In the genomic region with DNA sequence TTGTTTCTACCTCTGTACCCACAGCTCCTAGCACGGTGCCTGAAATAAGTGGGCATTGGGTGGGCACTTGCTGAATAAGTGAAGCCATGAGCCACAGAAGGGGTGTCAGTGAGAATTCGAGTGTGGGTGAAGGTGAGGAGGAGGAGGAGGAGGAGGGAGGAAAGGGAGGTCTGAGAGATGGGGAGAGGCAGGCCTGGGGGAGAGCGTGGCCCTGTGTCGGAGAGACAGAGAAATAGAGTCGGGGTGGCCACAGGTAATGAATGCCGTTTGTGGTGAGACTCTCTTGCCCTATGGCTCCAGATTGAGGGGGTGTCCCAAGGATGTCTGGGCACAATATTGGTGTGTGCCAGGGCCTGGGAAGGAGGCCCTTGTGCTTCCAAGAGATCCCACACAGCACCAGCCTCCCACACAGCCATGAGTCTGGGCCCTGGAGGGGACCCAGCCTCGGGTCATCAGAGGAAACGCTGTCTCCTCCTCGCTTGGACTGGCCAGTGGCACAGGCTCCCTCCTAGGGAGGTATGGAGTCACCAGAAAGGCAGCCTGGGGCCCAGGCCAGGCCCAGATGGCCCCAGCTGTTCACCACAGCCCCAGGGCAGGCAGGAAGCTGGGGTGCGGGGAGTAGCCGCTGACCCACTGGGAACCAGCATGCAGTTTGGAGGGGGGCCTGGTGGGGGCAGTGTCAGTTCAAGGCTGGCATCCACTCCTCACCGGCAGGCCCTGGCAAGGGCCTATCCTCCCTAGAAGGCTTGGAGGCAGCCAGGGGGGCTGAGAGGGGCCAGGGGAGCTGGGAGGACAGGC, we compare ENCODE assay signal across 8 cellular contexts. TPM values are rescaled to one million over a fixed set of nuclear protein-coding genes. Genes with fewer than 3 reads are reported as not detected.
DNase-seq lines count a peak whose midpoint lies in the region; ATAC-seq and TF ChIP-seq lines count a peak whose summit lies in the region.

No MANE protein-coding gene starts in this region.

- peak; percentile 36 for DNase-seq in GM10266 (ENCODE audit: extremely low spot score)
- no peak for DNase-seq in T-helper 17 cell
- DNase-seq in globus pallidus (ENCODE audit: low spot score) = peak; percentile 9
- DNase-seq in stimulated activated CD8-positive, alpha-beta memory T cell treated with anti-CD3 and anti-CD28 coated beads, Interleukin-4, amount 100 ng/mL, for 24 hours (ENCODE audit: low read depth) = peak; percentile 24
- no peak for DNase-seq in middle frontal gyrus (ENCODE audit: extremely low spot score, low spot score)
- no peak for DNase-seq in DMS114 treated with DMSO at 0.1 percent for 48 hours (lab: John Stamatoyannopoulos, UW; ENCODE audit: unreplicated experiment)

- no peaks in the 10 kb centered on the region for H3K27me3 Mint-ChIP-seq in T-helper 17 cell

- H3K27ac Mint-ChIP-seq in T-helper 17 cell = peak overlapping the region; percentile 95

- peak overlapping the region; percentile 82 for H3K4me3 Mint-ChIP-seq in T-helper 17 cell

- TF ChIP-seq CTCF in 22Rv1 (IDR thresholded peaks at IDR 0.05) (peak; percentile 38), GM10266 (IDR thresholded peaks at IDR 0.05; ENCODE audit: control insufficient read depth, insufficient read depth, low read depth, missing control alignments) (no peak)

- H3K9me3 ChIP-seq in T-helper 17 cell (ENCODE audit: control insufficient read depth, low read length, poor library complexity, severe bottlenecking) = no peaks in the 10 kb centered on the region

- ATAC-seq in T-helper 17 cell (no peak), HG02588 (IDR thresholded peaks at IDR 0.05; ENCODE audit: unreplicated experiment) (no peak)

- no peak overlapping the region for H3K27ac ChIP-seq in 22Rv1

- peaks cover 45% of the 10 kb centered on the region for H3K4me1 Mint-ChIP-seq in T-helper 17 cell

- H3K36me3 Mint-ChIP-seq in T-helper 17 cell (ENCODE audit: low read depth) = no peaks in the 10 kb centered on the region

RNA-seq across cellular contexts. Expression of a gene that starts 49.0 kb away (rescaled TPM):
- 1 to 10 TPM; 1.4 TPM for total RNA-seq in T-helper 17 cell

Comparison
In these comparisons a context has a peak if more than half of its experiments do, and no peak if none do; other contexts are left out.
1. DNase-seq: peak in GM10266 (single experiment), globus pallidus (single experiment) and stimulated activated CD8-positive, alpha-beta memory T cell treated with anti-CD3 and anti-CD28 coated beads, Interleukin-4, amount 100 ng/mL, for 24 hours (single experiment); none in T-helper 17 cell (0 of 3), middle frontal gyrus (single experiment) and DMS114 treated with DMSO at 0.1 percent for 48 hours (single experiment).